In genomic region chr14:42224053-42224888, GRCh38 we compare ENCODE assay signal across 1 cellular context.
TF ChIP-seq lines count a peak whose summit lies in the region.

No MANE protein-coding gene starts in this region.

TF ChIP-seq in H1, 55 proteins besides CTCF, POLR2A, EP300 and RAD21 (continued from another document):
- TF ChIP-seq, protein P1, sequence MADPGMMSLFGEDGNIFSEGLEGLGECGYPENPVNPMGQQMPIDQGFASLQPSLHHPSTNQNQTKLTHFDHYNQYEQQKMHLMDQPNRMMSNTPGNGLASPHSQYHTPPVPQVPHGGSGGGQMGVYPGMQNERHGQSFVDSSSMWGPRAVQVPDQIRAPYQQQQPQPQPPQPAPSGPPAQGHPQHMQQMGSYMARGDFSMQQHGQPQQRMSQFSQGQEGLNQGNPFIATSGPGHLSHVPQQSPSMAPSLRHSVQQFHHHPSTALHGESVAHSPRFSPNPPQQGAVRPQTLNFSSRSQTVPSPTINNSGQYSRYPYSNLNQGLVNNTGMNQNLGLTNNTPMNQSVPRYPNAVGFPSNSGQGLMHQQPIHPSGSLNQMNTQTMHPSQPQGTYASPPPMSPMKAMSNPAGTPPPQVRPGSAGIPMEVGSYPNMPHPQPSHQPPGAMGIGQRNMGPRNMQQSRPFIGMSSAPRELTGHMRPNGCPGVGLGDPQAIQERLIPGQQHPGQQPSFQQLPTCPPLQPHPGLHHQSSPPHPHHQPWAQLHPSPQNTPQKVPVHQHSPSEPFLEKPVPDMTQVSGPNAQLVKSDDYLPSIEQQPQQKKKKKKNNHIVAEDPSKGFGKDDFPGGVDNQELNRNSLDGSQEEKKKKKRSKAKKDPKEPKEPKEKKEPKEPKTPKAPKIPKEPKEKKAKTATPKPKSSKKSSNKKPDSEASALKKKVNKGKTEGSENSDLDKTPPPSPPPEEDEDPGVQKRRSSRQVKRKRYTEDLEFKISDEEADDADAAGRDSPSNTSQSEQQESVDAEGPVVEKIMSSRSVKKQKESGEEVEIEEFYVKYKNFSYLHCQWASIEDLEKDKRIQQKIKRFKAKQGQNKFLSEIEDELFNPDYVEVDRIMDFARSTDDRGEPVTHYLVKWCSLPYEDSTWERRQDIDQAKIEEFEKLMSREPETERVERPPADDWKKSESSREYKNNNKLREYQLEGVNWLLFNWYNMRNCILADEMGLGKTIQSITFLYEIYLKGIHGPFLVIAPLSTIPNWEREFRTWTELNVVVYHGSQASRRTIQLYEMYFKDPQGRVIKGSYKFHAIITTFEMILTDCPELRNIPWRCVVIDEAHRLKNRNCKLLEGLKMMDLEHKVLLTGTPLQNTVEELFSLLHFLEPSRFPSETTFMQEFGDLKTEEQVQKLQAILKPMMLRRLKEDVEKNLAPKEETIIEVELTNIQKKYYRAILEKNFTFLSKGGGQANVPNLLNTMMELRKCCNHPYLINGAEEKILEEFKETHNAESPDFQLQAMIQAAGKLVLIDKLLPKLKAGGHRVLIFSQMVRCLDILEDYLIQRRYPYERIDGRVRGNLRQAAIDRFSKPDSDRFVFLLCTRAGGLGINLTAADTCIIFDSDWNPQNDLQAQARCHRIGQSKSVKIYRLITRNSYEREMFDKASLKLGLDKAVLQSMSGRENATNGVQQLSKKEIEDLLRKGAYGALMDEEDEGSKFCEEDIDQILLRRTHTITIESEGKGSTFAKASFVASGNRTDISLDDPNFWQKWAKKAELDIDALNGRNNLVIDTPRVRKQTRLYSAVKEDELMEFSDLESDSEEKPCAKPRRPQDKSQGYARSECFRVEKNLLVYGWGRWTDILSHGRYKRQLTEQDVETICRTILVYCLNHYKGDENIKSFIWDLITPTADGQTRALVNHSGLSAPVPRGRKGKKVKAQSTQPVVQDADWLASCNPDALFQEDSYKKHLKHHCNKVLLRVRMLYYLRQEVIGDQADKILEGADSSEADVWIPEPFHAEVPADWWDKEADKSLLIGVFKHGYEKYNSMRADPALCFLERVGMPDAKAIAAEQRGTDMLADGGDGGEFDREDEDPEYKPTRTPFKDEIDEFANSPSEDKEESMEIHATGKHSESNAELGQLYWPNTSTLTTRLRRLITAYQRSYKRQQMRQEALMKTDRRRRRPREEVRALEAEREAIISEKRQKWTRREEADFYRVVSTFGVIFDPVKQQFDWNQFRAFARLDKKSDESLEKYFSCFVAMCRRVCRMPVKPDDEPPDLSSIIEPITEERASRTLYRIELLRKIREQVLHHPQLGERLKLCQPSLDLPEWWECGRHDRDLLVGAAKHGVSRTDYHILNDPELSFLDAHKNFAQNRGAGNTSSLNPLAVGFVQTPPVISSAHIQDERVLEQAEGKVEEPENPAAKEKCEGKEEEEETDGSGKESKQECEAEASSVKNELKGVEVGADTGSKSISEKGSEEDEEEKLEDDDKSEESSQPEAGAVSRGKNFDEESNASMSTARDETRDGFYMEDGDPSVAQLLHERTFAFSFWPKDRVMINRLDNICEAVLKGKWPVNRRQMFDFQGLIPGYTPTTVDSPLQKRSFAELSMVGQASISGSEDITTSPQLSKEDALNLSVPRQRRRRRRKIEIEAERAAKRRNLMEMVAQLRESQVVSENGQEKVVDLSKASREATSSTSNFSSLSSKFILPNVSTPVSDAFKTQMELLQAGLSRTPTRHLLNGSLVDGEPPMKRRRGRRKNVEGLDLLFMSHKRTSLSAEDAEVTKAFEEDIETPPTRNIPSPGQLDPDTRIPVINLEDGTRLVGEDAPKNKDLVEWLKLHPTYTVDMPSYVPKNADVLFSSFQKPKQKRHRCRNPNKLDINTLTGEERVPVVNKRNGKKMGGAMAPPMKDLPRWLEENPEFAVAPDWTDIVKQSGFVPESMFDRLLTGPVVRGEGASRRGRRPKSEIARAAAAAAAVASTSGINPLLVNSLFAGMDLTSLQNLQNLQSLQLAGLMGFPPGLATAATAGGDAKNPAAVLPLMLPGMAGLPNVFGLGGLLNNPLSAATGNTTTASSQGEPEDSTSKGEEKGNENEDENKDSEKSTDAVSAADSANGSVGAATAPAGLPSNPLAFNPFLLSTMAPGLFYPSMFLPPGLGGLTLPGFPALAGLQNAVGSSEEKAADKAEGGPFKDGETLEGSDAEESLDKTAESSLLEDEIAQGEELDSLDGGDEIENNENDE (IDR thresholded peaks at IDR 0.05; ENCODE audit: insufficient replicate concordance, low read length) = no peak
- TF ChIP-seq BCL11A (IDR thresholded peaks at IDR 0.05; ENCODE audit: low read depth in 2 of 2, low read length in 2 of 2) (no peak), TEAD4 (IDR thresholded peaks at IDR 0.05; ENCODE audit: low read depth, low read length) (no peak), CHD2 (IDR thresholded peaks at IDR 0.05; ENCODE audit: low read length) (no peak), KDM4A (IDR thresholded peaks at IDR 0.05; ENCODE audit: low read depth, low read length, severe bottlenecking) (no peak), FOSL1 (IDR thresholded peaks at IDR 0.05; ENCODE audit: insufficient read depth, low read depth, low read length) (no peak), CREB1 (IDR thresholded peaks at IDR 0.05) (no peak), ATF2 (IDR thresholded peaks at IDR 0.05; ENCODE audit: low read length) (no peak), NRF1 (IDR thresholded peaks at IDR 0.05; ENCODE audit: low read depth, low read length) (no peak), CEBPB (IDR thresholded peaks at IDR 0.05; ENCODE audit: low read depth, low read length) (no peak)
